8 cellular contexts compared by ENCODE assay signal in genomic region chr5:159049844-159050318, GRCh38. TPM values are rescaled to one million over a fixed set of nuclear protein-coding genes. Genes with fewer than 3 reads are reported as not detected.
DNase-seq lines count a peak whose midpoint lies in the region; ATAC-seq and TF ChIP-seq lines count a peak whose summit lies in the region.

No MANE protein-coding gene starts in this region.

- intact Hi-C loops in gastrocnemius medialis (cut with DNase I; ENCODE audit: low total_unique reads) = loop anchor here (5.0 to 10.0 kb wide), 2 partner anchors 47 to 175 kb away; partner anchors contain the start of gene EBF1

- DNase-seq in foreskin keratinocyte = peak in 1 of 2 donors; percentile 6
- DNase-seq in gastrocnemius medialis = no peak
- no peak for DNase-seq in NCI-H526 (lab: John Stamatoyannopoulos, UW)
- DNase-seq in stimulated activated CD4-positive, alpha-beta T cell treated with anti-CD3 and anti-CD28 coated beads, Interleukin-4, amount 100 ng/mL, for 24 hours = no peak
- no peak for DNase-seq in germinal center (ENCODE audit: low spot score)

- no peaks in the 10 kb centered on the region for H3K4me1 ChIP-seq in foreskin keratinocyte
- H3K4me1 ChIP-seq in gastrocnemius medialis = peaks cover 8 to 46% of the 10 kb centered on the region in 2 donors

- no peaks in the 10 kb centered on the region for H3K9me3 ChIP-seq in gastrocnemius medialis

- H3K36me3 ChIP-seq in gastrocnemius medialis = no peaks in the 10 kb centered on the region

- peak; percentile 27 for ATAC-seq in foreskin keratinocyte
- ATAC-seq in gastrocnemius medialis = peak; percentile 51 to 57
- ATAC-seq in GM18858 (IDR thresholded peaks at IDR 0.05; ENCODE audit: unreplicated experiment) = no peak

- TF ChIP-seq CTCF in foreskin keratinocyte (conservative IDR thresholded peaks at IDR 0.05) (peak; percentile 52), gastrocnemius medialis (IDR thresholded peaks at IDR 0.05 in 4 of 5, conservative IDR thresholded peaks at IDR 0.05 in 1 of 5) (peak in 3 of 5 experiments; percentile 17 to 48 (median 42))

- H3K27me3 ChIP-seq in foreskin keratinocyte (peaks cover 85% of the 10 kb centered on the region), gastrocnemius medialis (peaks cover 0 to 8% (median 0%) of the 10 kb centered on the region in 3 donors)

- in situ Hi-C loops in gastrocnemius medialis (cut with MboI; ENCODE audit: low sequenced_read_pairs in 4 of 4) = no loop called here

- H3K27ac ChIP-seq in foreskin keratinocyte (no peak overlapping the region), gastrocnemius medialis (peak overlapping the region; percentile 73 to 83 (median 79))

- peak overlapping the region; percentile 54; the same call in 1 of the 2 replicates for H3K4me3 ChIP-seq in GM08714 (ENCODE audit: low read length)
- H3K4me3 ChIP-seq in gastrocnemius medialis = peak overlapping the region; percentile 18 to 50 (median 32)

- no peak for TF ChIP-seq POLR2A in gastrocnemius medialis (IDR thresholded peaks at IDR 0.05)

TF ChIP-seq in PFSK-1, 5 proteins besides CTCF, POLR2A, EP300 and RAD21:
- no peak for TF ChIP-seq TAF1 (IDR thresholded peaks at IDR 0.05; ENCODE audit: borderline replicate concordance, insufficient read depth, low read length)
- TF ChIP-seq FOXP2 (optimal IDR thresholded peaks at IDR 0.05; ENCODE audit: borderline replicate concordance, extremely low read depth, extremely low read length, insufficient read depth) = no peak
- TF ChIP-seq SIN3A (IDR thresholded peaks at IDR 0.05; ENCODE audit: borderline replicate concordance, insufficient read depth, low read length) = no peak
- peak; percentile 43 for TF ChIP-seq POLR2AphosphoS5 (IDR thresholded peaks at IDR 0.05; ENCODE audit: low read depth, low read length)
- no peak for TF ChIP-seq REST (IDR thresholded peaks at IDR 0.05; ENCODE audit: insufficient read depth in 1 of 2, low read depth in 2 of 2, low read length in 2 of 2)

RNA-seq across cellular contexts. Expression of gene EBF1, which starts 49.8 kb away (rescaled TPM):
- 30.2 TPM for polyA plus RNA-seq in PFSK-1 (2012; ENCODE audit: insufficient read length, low read depth)
- total RNA-seq in foreskin keratinocyte (not detected in 2 replicates), gastrocnemius medialis (10 to 100 TPM in 1 of 4 donors, 1 to 10 TPM in 3; 4.9 to 12.0 (median 7.1) TPM)
- polyA plus RNA-seq in foreskin keratinocyte = not detected in 2 replicates
